1 cellular context compared by ENCODE assay signal in the genomic region with DNA sequence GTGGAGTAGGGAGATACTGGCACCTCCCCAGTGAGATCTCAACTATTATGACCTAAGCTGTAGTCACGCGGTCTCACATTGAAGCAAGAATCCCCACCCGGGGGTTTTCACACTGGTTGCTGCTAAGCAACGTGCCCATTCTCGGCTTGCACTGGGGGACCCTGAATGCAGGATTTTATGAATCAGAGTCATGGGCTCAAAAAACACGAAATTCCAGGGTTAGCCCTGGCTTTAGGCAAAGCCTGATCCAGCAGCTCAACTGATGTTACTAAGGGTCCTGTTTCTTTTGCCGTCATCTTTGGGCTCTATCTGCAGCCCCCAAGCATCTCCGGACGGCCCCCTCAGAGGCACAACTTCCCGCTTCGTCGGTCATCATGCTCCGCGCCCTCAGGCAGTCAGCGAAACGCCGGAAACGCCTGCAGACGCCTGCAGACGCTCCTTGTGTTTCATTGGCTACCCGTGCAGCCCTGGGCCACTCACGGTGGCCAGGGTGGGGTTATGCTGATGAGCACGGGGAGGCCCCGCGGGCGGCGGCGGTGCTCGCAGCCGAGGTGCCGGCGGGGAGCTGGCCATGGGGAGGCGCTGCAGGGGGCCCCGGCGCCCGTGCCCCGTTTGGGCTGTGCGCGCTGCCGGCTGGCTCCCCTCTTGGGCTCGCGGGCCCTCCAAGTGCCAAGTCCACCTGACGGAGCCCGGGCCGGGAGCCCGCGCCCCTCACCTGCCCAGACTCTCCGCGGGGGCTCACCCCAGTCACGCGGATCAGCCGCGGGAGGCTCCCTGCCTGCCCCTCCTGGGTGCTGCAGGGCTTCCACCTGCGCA.
TF ChIP-seq lines count a peak whose summit lies in the region.

No MANE protein-coding gene starts in this region.

TF ChIP-seq in HCT116, 20 proteins besides CTCF, POLR2A, EP300 and RAD21 (continued from another document):
- TF ChIP-seq, protein P1, sequence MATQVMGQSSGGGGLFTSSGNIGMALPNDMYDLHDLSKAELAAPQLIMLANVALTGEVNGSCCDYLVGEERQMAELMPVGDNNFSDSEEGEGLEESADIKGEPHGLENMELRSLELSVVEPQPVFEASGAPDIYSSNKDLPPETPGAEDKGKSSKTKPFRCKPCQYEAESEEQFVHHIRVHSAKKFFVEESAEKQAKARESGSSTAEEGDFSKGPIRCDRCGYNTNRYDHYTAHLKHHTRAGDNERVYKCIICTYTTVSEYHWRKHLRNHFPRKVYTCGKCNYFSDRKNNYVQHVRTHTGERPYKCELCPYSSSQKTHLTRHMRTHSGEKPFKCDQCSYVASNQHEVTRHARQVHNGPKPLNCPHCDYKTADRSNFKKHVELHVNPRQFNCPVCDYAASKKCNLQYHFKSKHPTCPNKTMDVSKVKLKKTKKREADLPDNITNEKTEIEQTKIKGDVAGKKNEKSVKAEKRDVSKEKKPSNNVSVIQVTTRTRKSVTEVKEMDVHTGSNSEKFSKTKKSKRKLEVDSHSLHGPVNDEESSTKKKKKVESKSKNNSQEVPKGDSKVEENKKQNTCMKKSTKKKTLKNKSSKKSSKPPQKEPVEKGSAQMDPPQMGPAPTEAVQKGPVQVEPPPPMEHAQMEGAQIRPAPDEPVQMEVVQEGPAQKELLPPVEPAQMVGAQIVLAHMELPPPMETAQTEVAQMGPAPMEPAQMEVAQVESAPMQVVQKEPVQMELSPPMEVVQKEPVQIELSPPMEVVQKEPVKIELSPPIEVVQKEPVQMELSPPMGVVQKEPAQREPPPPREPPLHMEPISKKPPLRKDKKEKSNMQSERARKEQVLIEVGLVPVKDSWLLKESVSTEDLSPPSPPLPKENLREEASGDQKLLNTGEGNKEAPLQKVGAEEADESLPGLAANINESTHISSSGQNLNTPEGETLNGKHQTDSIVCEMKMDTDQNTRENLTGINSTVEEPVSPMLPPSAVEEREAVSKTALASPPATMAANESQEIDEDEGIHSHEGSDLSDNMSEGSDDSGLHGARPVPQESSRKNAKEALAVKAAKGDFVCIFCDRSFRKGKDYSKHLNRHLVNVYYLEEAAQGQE (IDR thresholded peaks at IDR 0.05; ENCODE audit: low read depth): no peak
